Comparison of ENCODE assay signal across 6 cellular contexts in genomic region chr7:149388550-149389335, GRCh38.
A peak's percentile ranks its signal among the peaks of the same experiment; 100 is the strongest.
DNase-seq lines count a peak whose midpoint lies in the region; ATAC-seq, FAIRE-seq and TF ChIP-seq lines count a peak whose summit lies in the region.
"Not testable (repeated sequence)": the region's sequence is repeated elsewhere in the genome, so short reads cannot be mapped to it uniquely, and the experiment has no call there.

No MANE protein-coding gene starts in this region.

- not testable (repeated sequence) for H4K20me1 ChIP-seq in PC-9 (ENCODE audit: insufficient read depth)

- peak; percentile 29 for FAIRE-seq in GM18507 (lab: Jason Lieb, UNC)
- FAIRE-seq in bronchial epithelial cell (lab: Jason Lieb, UNC), result peak; percentile 32

- H3K27me3 ChIP-seq in PC-9 (ENCODE audit: insufficient read depth, low read depth); bronchial epithelial cell (ENCODE audit: control insufficient read depth, insufficient read depth, low read length): not testable (repeated sequence)

- intact Hi-C loops in PC-9 (cut with micrococcal nuclease; ENCODE audit: unreplicated experiment), result loop anchor here (2.0 kb wide), 1 partner anchor 34 kb away; no protein-coding TSS in a partner anchor

- peak overlapping the region; percentile 51 for H3K27ac Mint-ChIP-seq in WTC11

- H3K27me3 Mint-ChIP-seq in WTC11 (ENCODE audit: low read depth), result not testable (repeated sequence)

- H3K79me2 ChIP-seq in PC-9 (ENCODE audit: low read depth), result not testable (repeated sequence)

- peaks cover 38% of the 10 kb centered on the region for H3K4me1 ChIP-seq in PC-9 (replicated peaks; ENCODE audit: insufficient read depth)

- CTCF ChIA-PET in PC-9 (lab: Charles Lee), result interaction anchor here (1.2 kb wide), 1 partner anchor 127 kb away, joined by 3 read pairs; the partner anchor contains the start of gene ZNF783
- CTCF ChIA-PET in WTC11 (lab: Charles Lee), result not testable (repeated sequence)

- TSS peak; percentile 70 for BruUV-seq in PC-9 (replicated peaks; lab: Mats Ljungman, UMichigan)

- H3K36me3 ChIP-seq in PC-9 (ENCODE audit: low read depth); bronchial epithelial cell (ENCODE audit: control insufficient read depth, insufficient read depth, low read length): not testable (repeated sequence)

- H3K9me3 ChIP-seq in PC-9 (ENCODE audit: insufficient read depth, low read depth), result not testable (repeated sequence)

- H3K9me3 Mint-ChIP-seq in WTC11, result not testable (repeated sequence)

- peak overlapping the region; percentile 51 for H3K27ac ChIP-seq in PC-9

- peaks cover 33% of the 10 kb centered on the region for H3K4me1 Mint-ChIP-seq in WTC11

- not testable (repeated sequence) for H2AFZ ChIP-seq in PC-9

- H3K4me2 ChIP-seq in PC-9, result peak overlapping the region; percentile 30; the same call in 1 of the 2 replicates

- not testable (repeated sequence) for H3K9me2 ChIP-seq in PC-9 (ENCODE audit: insufficient read depth)

- not testable (repeated sequence) for H3K4me3 ChIP-seq in PC-9; bronchial epithelial cell (ENCODE audit: low read depth, low read length); epithelial cell of esophagus (ENCODE audit: low read length)

- TF ChIP-seq CTCF in PC-9 (conservative IDR thresholded peaks at IDR 0.05); WTC11 (IDR thresholded peaks at IDR 0.05); bronchial epithelial cell (IDR thresholded peaks at IDR 0.05; ENCODE audit: insufficient read depth, low read length, severe bottlenecking); epithelial cell of esophagus (IDR thresholded peaks at IDR 0.05; ENCODE audit: insufficient read depth, low read depth, low read length, missing control alignments): not testable (repeated sequence)

- H3K36me3 Mint-ChIP-seq in WTC11, result not testable (repeated sequence)

- H3K4me3 Mint-ChIP-seq in WTC11, result not testable (repeated sequence)

- not testable (repeated sequence) for H3F3A ChIP-seq in PC-9 (ENCODE audit: insufficient read depth, low read depth)

- DNase-seq in GM18507 (ENCODE audit: extremely low spot score, insufficient read length, low read depth); WTC11 (ENCODE audit: low spot score): not testable (repeated sequence)
- DNase-seq in PC-9 (peak; percentile 54 to 72), bronchial epithelial cell (ENCODE audit: low read depth) (peak; percentile 29), epithelial cell of esophagus (ENCODE audit: low read depth) (peak; percentile 30), kidney tubule cell (ENCODE audit: low spot score) (peak; percentile 19)

- peak; percentile 67 for ATAC-seq in WTC11

- POLR2A ChIA-PET in PC-9 (lab: Charles Lee; ENCODE audit: unreplicated experiment); WTC11 (lab: Charles Lee): not testable (repeated sequence)
